ENCODE assay signal across 8 cellular contexts in the genomic region with DNA sequence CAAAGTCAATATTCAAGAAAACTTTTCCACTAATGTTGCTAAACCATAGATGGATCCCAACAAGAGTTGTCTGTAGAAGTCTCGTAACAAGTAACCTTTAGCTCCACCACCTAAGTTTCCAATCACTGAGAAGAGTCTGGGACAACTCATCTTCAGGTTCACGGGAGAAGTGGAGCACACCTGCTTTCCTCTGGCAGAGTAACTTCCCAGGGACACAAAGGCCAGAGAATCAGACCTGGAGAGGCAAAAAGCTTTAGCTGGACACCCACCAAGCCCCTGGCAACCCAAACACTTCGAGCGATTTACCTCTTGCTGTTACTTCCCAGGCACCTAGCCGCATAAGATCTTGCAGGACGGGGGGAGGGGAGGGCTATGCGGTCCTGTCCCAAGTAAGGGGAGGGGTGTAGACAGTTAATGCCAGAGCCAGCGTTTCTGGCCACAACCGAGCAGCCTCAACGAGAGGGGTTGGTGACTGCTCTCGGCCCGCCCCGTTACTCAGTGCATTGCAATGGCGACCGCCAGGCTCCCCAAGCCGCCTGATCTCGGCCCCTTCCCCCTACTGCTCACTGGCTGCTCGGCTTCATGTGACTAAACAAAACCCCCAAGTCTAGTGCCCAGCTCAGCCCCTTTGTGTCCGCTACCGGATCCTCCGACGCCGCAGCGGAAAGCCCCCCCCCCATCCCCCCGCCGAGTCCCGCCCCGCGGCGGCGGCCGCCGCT. TPM values are rescaled to one million over a fixed set of nuclear protein-coding genes. Genes with fewer than 3 reads are reported as not detected.
DNase-seq lines count a peak whose midpoint lies in the region; ATAC-seq and TF ChIP-seq lines count a peak whose summit lies in the region.

No MANE protein-coding gene starts in this region.

- DNase-seq in HFFc6 (peak; percentile 72), NAMALWA (ENCODE audit: low spot score) (peak; percentile 89), T-helper 17 cell (peak; percentile 53 to 73 (median 70)), amygdala (lab: John Stamatoyannopoulos, UW) (peak in 46 of 56 donors; percentile 15 to 88 (median 74)), right cardiac atrium (peak; percentile 70 to 83 (median 79)), aorta (peak; percentile 82 to 89)

- H3K27ac Mint-ChIP-seq in HFFc6, result peak overlapping the region; percentile 100
- peak overlapping the region; percentile 95 for H3K27ac Mint-ChIP-seq in T-helper 17 cell

- H3K36me3 ChIP-seq in rectal smooth muscle tissue (ENCODE audit: control insufficient read depth, insufficient read depth, low read length), result no peaks in the 10 kb centered on the region
- no peaks in the 10 kb centered on the region for H3K36me3 ChIP-seq in aorta (ENCODE audit: control insufficient read depth in 1 of 2, insufficient read depth in 2 of 2, low read length in 1 of 2)

- peak; percentile 19 for TF ChIP-seq POLR2A in GM10847 (IDR thresholded peaks at IDR 0.05; ENCODE audit: extremely low read depth, insufficient read length)

- H3K9ac ChIP-seq in rectal smooth muscle tissue (ENCODE audit: low read length), result peak overlapping the region; percentile 70

- H3K4me3 Mint-ChIP-seq in HFFc6, result peak overlapping the region; percentile 98
- peak overlapping the region; percentile 94 for H3K4me3 Mint-ChIP-seq in T-helper 17 cell

- ATAC-seq in T-helper 17 cell, result peak; percentile 56
- ATAC-seq in right cardiac atrium, result peak; percentile 61 to 68
- peak; percentile 83 for ATAC-seq in aorta (ENCODE audit: low FRiP score)

- H3K4me3 ChIP-seq in right cardiac atrium (ENCODE audit: low read length) (peak overlapping the region; percentile 93), rectal smooth muscle tissue (ENCODE audit: low read length) (peak overlapping the region; percentile 91), aorta (ENCODE audit: low read length in 2 of 2) (peak overlapping the region; percentile 73 to 84)

- TF ChIP-seq CTCF in HFFc6 (IDR thresholded peaks at IDR 0.05), result no peak

- H3K27me3 Mint-ChIP-seq in HFFc6 (ENCODE audit: insufficient read depth) (no peaks in the 10 kb centered on the region), T-helper 17 cell (no peaks in the 10 kb centered on the region)

- peak overlapping the region; percentile 97 for H3K27ac ChIP-seq in right cardiac atrium (ENCODE audit: low read length)
- H3K27ac ChIP-seq in rectal smooth muscle tissue (ENCODE audit: low read depth, low read length), result peak overlapping the region; percentile 100
- H3K27ac ChIP-seq in aorta (ENCODE audit: low read depth in 1 of 2, low read length in 2 of 2), result peak overlapping the region; percentile 92 to 94

- H3K9me3 Mint-ChIP-seq in HFFc6, result no peaks in the 10 kb centered on the region

- H3K27me3 ChIP-seq in right cardiac atrium (ENCODE audit: control insufficient read depth, insufficient read depth) (no peaks in the 10 kb centered on the region), rectal smooth muscle tissue (ENCODE audit: control insufficient read depth, insufficient read depth, low read length) (no peaks in the 10 kb centered on the region), aorta (ENCODE audit: control insufficient read depth in 1 of 2, insufficient read depth in 2 of 2, low read length in 1 of 2) (no peaks in the 10 kb centered on the region)

- intact Hi-C loops in right cardiac atrium (cut with DNase I), result no loop called here
- intact Hi-C loops in aorta (cut with DNase I), result loop anchor here in 1 of 2 donors (5.0 kb wide), 1 partner anchor 759 kb away; no protein-coding TSS in a partner anchor

- H3K36me3 Mint-ChIP-seq in HFFc6 (ENCODE audit: low read depth) (peaks cover 16% of the 10 kb centered on the region; the same call in 1 of the 2 replicates), T-helper 17 cell (ENCODE audit: low read depth) (peaks cover 2% of the 10 kb centered on the region)

- WGBS in right cardiac atrium, result 1% methylated on average over 33 of the region's 33 CpGs
- WGBS in aorta, 2 donors, result 0% methylated on average over 18 to 33 of the region's 33 CpGs

- H3K9me3 ChIP-seq in T-helper 17 cell (ENCODE audit: control insufficient read depth, low read length, poor library complexity, severe bottlenecking) (no peaks in the 10 kb centered on the region), right cardiac atrium (ENCODE audit: control insufficient read depth, low read length) (no peaks in the 10 kb centered on the region), aorta (ENCODE audit: control insufficient read depth, low read length) (no peaks in the 10 kb centered on the region)

- peaks cover 42% of the 10 kb centered on the region for H3K4me1 Mint-ChIP-seq in HFFc6 (ENCODE audit: low read depth)
- peaks cover 41% of the 10 kb centered on the region for H3K4me1 Mint-ChIP-seq in T-helper 17 cell

- H3K4me1 ChIP-seq in right cardiac atrium (ENCODE audit: control insufficient read depth, insufficient read depth, low read length), result no peaks in the 10 kb centered on the region
- H3K4me1 ChIP-seq in rectal smooth muscle tissue (ENCODE audit: control insufficient read depth, insufficient read depth, low read length), result peaks cover 6% of the 10 kb centered on the region
- peaks cover 0 to 3% of the 10 kb centered on the region in 2 donors for H3K4me1 ChIP-seq in aorta (ENCODE audit: control insufficient read depth in 1 of 2, insufficient read depth in 2 of 2, low read length in 2 of 2)

RNA-seq across cellular contexts. Expression of a gene that starts 0.7 kb away (rescaled TPM):
- total RNA-seq in HFFc6 (2021; fragmentation: NEBNext Ultra II Directional; extraction: Animal tissue kit (Norgen Biotek cat#: 25700)), result 10 to 100 TPM; 27.3 to 33.2 (median 30.9) TPM
- total RNA-seq in T-helper 17 cell (100 to 1,000 TPM; 126 to 136 TPM), right cardiac atrium (10 to 100 TPM; 33.0 to 44.7 (median 36.1) TPM), aorta (10 to 100 TPM; 63.2 to 82.3 TPM)
- polyA plus RNA-seq in right cardiac atrium (16.7 TPM), aorta (10 to 100 TPM; 12.0 to 16.7 TPM)

Comparison
In these comparisons a context has a peak if more than half of its experiments do, and no peak if none do; other contexts are left out.
1. Peak in every context shown above with its lines: DNase-seq, ATAC-seq, H3K4me3 ChIP-seq and H3K27ac ChIP-seq.